In the genomic region with DNA sequence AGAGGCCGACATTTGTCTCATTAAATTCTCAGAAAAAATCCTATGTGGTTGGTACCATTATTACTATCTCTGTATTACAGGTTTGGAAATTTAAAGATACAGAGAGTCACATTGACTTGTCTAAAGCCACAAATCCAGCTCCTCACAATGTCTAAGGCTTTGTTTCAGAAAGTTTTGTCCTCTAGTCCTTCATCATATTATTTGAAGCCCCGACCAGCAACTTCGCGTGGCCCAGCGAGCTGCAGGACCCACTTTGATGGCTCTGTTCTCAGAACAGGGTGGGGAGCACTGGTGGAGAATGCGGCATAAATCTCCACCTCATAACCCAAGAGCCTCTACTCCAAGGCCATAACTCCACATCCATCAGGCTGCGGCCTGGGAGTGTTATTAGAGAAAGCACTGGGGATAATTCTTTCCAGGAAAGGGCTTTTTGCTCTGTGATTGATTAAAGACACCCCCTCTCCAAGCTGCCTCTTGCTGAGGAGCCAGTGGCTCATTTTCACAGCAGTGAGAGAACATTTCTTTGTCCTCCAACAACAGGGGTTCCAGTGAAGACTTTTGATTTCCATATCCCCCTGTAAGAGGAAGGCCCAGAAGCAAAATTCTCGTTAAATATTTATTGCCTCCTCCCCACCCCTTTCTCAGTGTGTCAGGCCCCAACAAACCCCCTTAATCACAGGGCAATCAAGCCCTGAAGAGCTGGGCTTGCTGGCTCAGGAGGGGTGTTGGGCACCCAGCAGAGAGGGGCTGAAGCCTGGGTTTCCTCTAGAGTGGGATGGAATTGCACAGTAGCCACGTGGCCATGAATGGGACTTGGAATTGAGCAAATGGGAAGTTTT, we compare ENCODE assay signal across 1 cellular context.
TF ChIP-seq lines count a peak whose summit lies in the region.

No MANE protein-coding gene starts in this region.

TF ChIP-seq in GM23338, 12 proteins besides CTCF, POLR2A, EP300 and RAD21 (continued from another document):
- TF ChIP-seq, protein P1, sequence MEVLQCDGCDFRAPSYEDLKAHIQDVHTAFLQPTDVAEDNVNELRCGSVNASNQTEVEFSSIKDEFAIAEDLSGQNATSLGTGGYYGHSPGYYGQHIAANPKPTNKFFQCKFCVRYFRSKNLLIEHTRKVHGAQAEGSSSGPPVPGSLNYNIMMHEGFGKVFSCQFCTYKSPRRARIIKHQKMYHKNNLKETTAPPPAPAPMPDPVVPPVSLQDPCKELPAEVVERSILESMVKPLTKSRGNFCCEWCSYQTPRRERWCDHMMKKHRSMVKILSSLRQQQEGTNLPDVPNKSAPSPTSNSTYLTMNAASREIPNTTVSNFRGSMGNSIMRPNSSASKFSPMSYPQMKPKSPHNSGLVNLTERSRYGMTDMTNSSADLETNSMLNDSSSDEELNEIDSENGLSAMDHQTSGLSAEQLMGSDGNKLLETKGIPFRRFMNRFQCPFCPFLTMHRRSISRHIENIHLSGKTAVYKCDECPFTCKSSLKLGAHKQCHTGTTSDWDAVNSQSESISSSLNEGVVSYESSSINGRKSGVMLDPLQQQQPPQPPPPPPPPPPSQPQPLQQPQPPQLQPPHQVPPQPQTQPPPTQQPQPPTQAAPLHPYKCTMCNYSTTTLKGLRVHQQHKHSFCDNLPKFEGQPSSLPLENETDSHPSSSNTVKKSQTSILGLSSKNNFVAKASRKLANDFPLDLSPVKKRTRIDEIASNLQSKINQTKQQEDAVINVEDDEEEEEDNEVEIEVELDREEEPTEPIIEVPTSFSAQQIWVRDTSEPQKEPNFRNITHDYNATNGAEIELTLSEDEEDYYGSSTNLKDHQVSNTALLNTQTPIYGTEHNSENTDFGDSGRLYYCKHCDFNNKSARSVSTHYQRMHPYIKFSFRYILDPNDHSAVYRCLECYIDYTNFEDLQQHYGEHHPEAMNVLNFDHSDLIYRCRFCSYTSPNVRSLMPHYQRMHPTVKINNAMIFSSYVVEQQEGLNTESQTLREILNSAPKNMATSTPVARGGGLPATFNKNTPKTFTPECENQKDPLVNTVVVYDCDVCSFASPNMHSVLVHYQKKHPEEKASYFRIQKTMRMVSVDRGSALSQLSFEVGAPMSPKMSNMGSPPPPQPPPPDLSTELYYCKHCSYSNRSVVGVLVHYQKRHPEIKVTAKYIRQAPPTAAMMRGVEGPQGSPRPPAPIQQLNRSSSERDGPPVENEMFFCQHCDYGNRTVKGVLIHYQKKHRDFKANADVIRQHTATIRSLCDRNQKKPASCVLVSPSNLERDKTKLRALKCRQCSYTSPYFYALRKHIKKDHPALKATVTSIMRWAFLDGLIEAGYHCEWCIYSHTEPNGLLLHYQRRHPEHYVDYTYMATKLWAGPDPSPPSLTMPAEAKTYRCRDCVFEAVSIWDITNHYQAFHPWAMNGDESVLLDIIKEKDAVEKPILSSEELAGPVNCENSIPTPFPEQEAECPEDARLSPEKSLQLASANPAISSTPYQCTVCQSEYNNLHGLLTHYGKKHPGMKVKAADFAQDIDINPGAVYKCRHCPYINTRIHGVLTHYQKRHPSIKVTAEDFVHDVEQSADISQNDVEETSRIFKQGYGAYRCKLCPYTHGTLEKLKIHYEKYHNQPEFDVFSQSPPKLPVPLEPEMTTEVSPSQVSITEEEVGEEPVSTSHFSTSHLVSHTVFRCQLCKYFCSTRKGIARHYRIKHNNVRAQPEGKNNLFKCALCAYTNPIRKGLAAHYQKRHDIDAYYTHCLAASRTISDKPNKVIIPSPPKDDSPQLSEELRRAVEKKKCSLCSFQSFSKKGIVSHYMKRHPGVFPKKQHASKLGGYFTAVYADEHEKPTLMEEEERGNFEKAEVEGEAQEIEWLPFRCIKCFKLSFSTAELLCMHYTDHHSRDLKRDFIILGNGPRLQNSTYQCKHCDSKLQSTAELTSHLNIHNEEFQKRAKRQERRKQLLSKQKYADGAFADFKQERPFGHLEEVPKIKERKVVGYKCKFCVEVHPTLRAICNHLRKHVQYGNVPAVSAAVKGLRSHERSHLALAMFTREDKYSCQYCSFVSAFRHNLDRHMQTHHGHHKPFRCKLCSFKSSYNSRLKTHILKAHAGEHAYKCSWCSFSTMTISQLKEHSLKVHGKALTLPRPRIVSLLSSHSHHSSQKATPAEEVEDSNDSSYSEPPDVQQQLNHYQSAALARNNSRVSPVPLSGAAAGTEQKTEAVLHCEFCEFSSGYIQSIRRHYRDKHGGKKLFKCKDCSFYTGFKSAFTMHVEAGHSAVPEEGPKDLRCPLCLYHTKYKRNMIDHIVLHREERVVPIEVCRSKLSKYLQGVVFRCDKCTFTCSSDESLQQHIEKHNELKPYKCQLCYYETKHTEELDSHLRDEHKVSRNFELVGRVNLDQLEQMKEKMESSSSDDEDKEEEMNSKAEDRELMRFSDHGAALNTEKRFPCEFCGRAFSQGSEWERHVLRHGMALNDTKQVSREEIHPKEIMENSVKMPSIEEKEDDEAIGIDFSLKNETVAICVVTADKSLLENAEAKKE (CRISPR knock-in tag; IDR thresholded peaks at IDR 0.05): 0 out of 2 replicates have a peak, but pooled peaks have one; percentile 5
- 0 out of 2 replicates have a peak, but pooled peaks have one; percentile 42 for TF ChIP-seq NANOG (IDR thresholded peaks at IDR 0.05; ENCODE audit: borderline replicate concordance)
